ENCODE assay signal across 1 cellular context in genomic region chr10:68106656-68107055, GRCh38.
TF ChIP-seq lines count a peak whose summit lies in the region.

No MANE protein-coding gene starts in this region.

TF ChIP-seq in GM12891, 5 proteins besides CTCF, POLR2A, EP300 and RAD21 (continued from another document):
- no peak for TF ChIP-seq SPI1 (IDR thresholded peaks at IDR 0.05; ENCODE audit: low read depth, low read length)
